26 cellular contexts compared by ENCODE assay signal in genomic region chr11:95490625-95491024, GRCh38.
"Had no signal": no experiment of that assay in that cellular context is flagged by ENCODE, and none has a peak within 500 bp of the region (broad histone marks: within the 10 kb centered on the region; RNA-seq: fewer than 3 reads in every experiment).

No MANE protein-coding gene starts in this region.

- H3K4me1 ChIP-seq: stomach, suprapubic skin, testis, thyroid gland, transverse colon, upper lobe of left lung, upper lobe of right lung, uterus, vagina had no signal

- H3K36me3 ChIP-seq: stomach, suprapubic skin, thoracic aorta, thyroid gland, tibial artery, tibial nerve, transverse colon, upper lobe of left lung, upper lobe of right lung, uterus, vagina had no signal

- DNase-seq: stimulated activated CD4-positive, alpha-beta T cell treated with anti-CD3 and anti-CD28 coated beads, Interleukin-2, amount 100 ng/mL, for 48 hours; stimulated activated CD4-positive, alpha-beta T cell treated with anti-CD3 and anti-CD28 coated beads, Interleukin-4, amount 100 ng/mL, for 1 hour; stimulated activated CD4-positive, alpha-beta T cell treated with anti-CD3 and anti-CD28 coated beads, Interleukin-4, amount 100 ng/mL, for 24 hours; stimulated activated CD4-positive, alpha-beta T cell treated with anti-CD3 and anti-CD28 coated beads, Interleukin-4, amount 100 ng/mL, for 4 hours; stimulated activated CD8-positive, alpha-beta memory T cell treated with anti-CD3 and anti-CD28 coated beads, Interleukin-4, amount 100 ng/mL, for 48 hours; stimulated activated naive B cell treated with anti-CD40 and anti-IgM and Interleukin-4, amounts not matched to agents 10 μg/mL and 1 μg/mL and 100 μg/mL, for 72 hours; stimulated activated naive CD4-positive, alpha-beta T cell; stimulated activated naive CD4-positive, alpha-beta T cell treated with Interleukin-2 at 50 U/mL for 16 hours; stimulated activated naive CD8-positive, alpha-beta T cell treated with anti-CD3 and anti-CD28 coated beads, Interleukin-15, amount 100 ng/mL, for 72 hours; stimulated activated naive CD8-positive, alpha-beta T cell treated with anti-CD3 and anti-CD28 coated beads, Interleukin-15, Interleukin-2, amounts not matched to agents 100 U/mL and 50 U/mL, for 24 hours; stomach; substantia nigra; testis; thyroid gland; tibial artery; transverse colon; upper lobe of left lung; upper lobe of right lung; uterus had no signal

- H3K27me3 ChIP-seq: stomach, suprapubic skin, testis, thyroid gland, tibial artery, tibial nerve, transverse colon, upper lobe of left lung, upper lobe of right lung, uterus, vagina had no signal

- H3K4me3 ChIP-seq: stomach, suprapubic skin, testis, thoracic aorta, thyroid gland, tibial artery, tibial nerve, transverse colon, upper lobe of left lung, upper lobe of right lung, uterus, vagina had no signal

- H3K9me3 ChIP-seq: testis, thoracic aorta, thyroid gland, transverse colon, upper lobe of right lung, uterus, vagina had no signal

- ATAC-seq: stimulated activated effector memory CD8-positive, alpha-beta T cell treated with anti-CD3 and anti-CD28 coated beads, Interleukin-12 subunit alpha, Interleukin-12 subunit beta, amount 100 ng/mL, for 72 hours; stimulated activated memory B cell treated with anti-CD40 and anti-IgM and Interleukin-4, amounts not matched to agents 10 μg/mL and 1 μg/mL and 100 μg/mL, for 72 hours; stimulated activated naive B cell treated with anti-CD40 and anti-IgM and Interleukin-4, amounts not matched to agents 10 μg/mL and 1 μg/mL and 100 μg/mL, for 72 hours; stimulated activated naive CD8-positive, alpha-beta T cell treated with anti-CD3 and anti-CD28 coated beads, Interleukin-15, amount 100 ng/mL, for 72 hours; stimulated activated naive CD8-positive, alpha-beta T cell treated with anti-CD3 and anti-CD28 coated beads, Interleukin-15, Interleukin-2, amounts not matched to agents 100 U/mL and 50 U/mL, for 24 hours; upper lobe of right lung had no signal

- FAIRE-seq: urothelium cell line had no signal

- H3K27ac ChIP-seq: stomach, suprapubic skin, testis, thoracic aorta, thyroid gland, tibial artery, tibial nerve, transverse colon, upper lobe of left lung, upper lobe of right lung, uterus, vagina had no signal
